ENCODE assay signal across 8 cellular contexts in genomic region chr19:33214621-33215020, GRCh38. TPM values are rescaled to one million over a fixed set of nuclear protein-coding genes. Genes with fewer than 3 reads are reported as not detected.
A peak's percentile ranks its signal among the peaks of the same experiment; 100 is the strongest.
DNase-seq lines count a peak whose midpoint lies in the region; ATAC-seq and TF ChIP-seq lines count a peak whose summit lies in the region.

No MANE protein-coding gene starts in this region.

- H3K27ac ChIP-seq in HEK293 (ENCODE audit: extremely low read depth, low read depth, low read length), result peak overlapping the region; percentile 31; the same call in 1 of the 2 replicates

- H3K9me3 Mint-ChIP-seq in activated T-cell treated with anti-CD3 and anti-CD28 coated beads, Interleukin-2, amount 50 U/mL, for 4 hours, result no peaks in the 10 kb centered on the region

- H3K36me3 Mint-ChIP-seq in activated T-cell treated with anti-CD3 and anti-CD28 coated beads, Interleukin-2, amount 50 U/mL, for 4 hours (ENCODE audit: insufficient read depth), result no peaks in the 10 kb centered on the region

- H3K4me3 Mint-ChIP-seq in activated T-cell treated with anti-CD3 and anti-CD28 coated beads, Interleukin-2, amount 50 U/mL, for 4 hours, result no peak overlapping the region

- no peak for ATAC-seq in HG02970 (IDR thresholded peaks at IDR 0.05; ENCODE audit: low FRiP score, unreplicated experiment)
- no peak for ATAC-seq in HG02763 (IDR thresholded peaks at IDR 0.05; ENCODE audit: unreplicated experiment)
- ATAC-seq in activated T-cell treated with anti-CD3 and anti-CD28 coated beads, Interleukin-2, amount 50 U/mL, for 4 hours, result no peak

- CTCF ChIA-PET in HEK293 (lab: Yijun Ruan, JAX), result interaction anchor here (0.5 to 2.9 kb wide), 26 partner anchors 9 to 578 kb away, joined by 3 to 19 read pairs (median 4); no protein-coding TSS in a partner anchor

- no peaks in the 10 kb centered on the region for H3K9me3 ChIP-seq in HEK293 (ENCODE audit: control insufficient read depth, insufficient read depth, low read depth, low read length)

- TF ChIP-seq CTCF in AG09309 (IDR thresholded peaks at IDR 0.05; ENCODE audit: control insufficient read depth, insufficient read depth, low read depth, low read length, missing control alignments) (peak; percentile 39), HEK293 (tag by site-specific recombination; IDR thresholded peaks at IDR 0.05) (peak; percentile 82), foreskin fibroblast (IDR thresholded peaks at IDR 0.05; ENCODE audit: low read depth, low read length) (peak; percentile 41)

- DNase-seq in AG09309 (ENCODE audit: low read depth), result no peak
- DNase-seq in RPMI8226, result peak; percentile 20
- peak in 1 of 2 donors; percentile 43 for DNase-seq in foreskin fibroblast
- no peak for DNase-seq in effector CD8-positive, alpha-beta T cell (lab: John Stamatoyannopoulos, UW)
- DNase-seq in activated T-cell treated with anti-CD3 and anti-CD28 coated beads, Interleukin-2, amount 50 U/mL, for 4 hours, result no peak

- POLR2A ChIA-PET in HEK293 (lab: Yijun Ruan, JAX), result interaction anchor here (0.6 to 0.9 kb wide), 6 partner anchors 10 to 634 kb away, joined by 3 to 5 read pairs (median 4); partner anchors contain the start of genes CEBPA and PDCD5

- H3K4me3 ChIP-seq in AG09309 (ENCODE audit: control insufficient read depth, low read depth, low read length), result no peak overlapping the region
- H3K4me3 ChIP-seq in HEK293 (ENCODE audit: low read depth, low read length), result no peak overlapping the region
- no peak overlapping the region for H3K4me3 ChIP-seq in foreskin fibroblast (ENCODE audit: low read depth in 1 of 2, low read length in 2 of 2)

- H3K4me1 Mint-ChIP-seq in activated T-cell treated with anti-CD3 and anti-CD28 coated beads, Interleukin-2, amount 50 U/mL, for 4 hours (ENCODE audit: low read depth), result no peaks in the 10 kb centered on the region

- H3K4me1 ChIP-seq in HEK293 (ENCODE audit: control insufficient read depth, insufficient read depth, low read length), result peaks cover 2% of the 10 kb centered on the region; the same call in 1 of the 2 replicates

- H3K27me3 Mint-ChIP-seq in activated T-cell treated with anti-CD3 and anti-CD28 coated beads, Interleukin-2, amount 50 U/mL, for 4 hours (ENCODE audit: low read depth), result no peaks in the 10 kb centered on the region

- no peaks in the 10 kb centered on the region; a peak in 1 of 3 replicates for H3K36me3 ChIP-seq in HEK293 (ENCODE audit: control insufficient read depth in 2 of 2, insufficient read depth in 1 of 2, low read length in 2 of 2)

TF ChIP-seq in HEK293, 187 proteins besides CTCF, POLR2A, EP300 and RAD21:
- TF ChIP-seq ZIC2 (tag by site-specific recombination; IDR thresholded peaks at IDR 0.05), result peak; percentile 74
- peak; percentile 88 for TF ChIP-seq ZBTB17 (tag by site-specific recombination; IDR thresholded peaks at IDR 0.05)
- TF ChIP-seq ZNF10 (tag by site-specific recombination; IDR thresholded peaks at IDR 0.05), result no peak
- TF ChIP-seq ZNF2 (tag by site-specific recombination; IDR thresholded peaks at IDR 0.05), result 0 out of 2 replicates have a peak, but pooled peaks have one; percentile 57

RNA-seq across cellular contexts. Expression of gene SLC7A10, which starts 11.0 kb away (rescaled TPM):
- not detected for total RNA-seq in activated T-cell treated with anti-CD3 and anti-CD28 coated beads, Interleukin-2, amount 50 U/mL, for 4 hours

RNA-seq across cellular contexts. Expression of gene LRP3, which starts 20.5 kb away (rescaled TPM):
- total RNA-seq in activated T-cell treated with anti-CD3 and anti-CD28 coated beads, Interleukin-2, amount 50 U/mL, for 4 hours, result under 1 TPM; 0.14 to 0.84 (median 0.71) TPM
